In the genomic region with DNA sequence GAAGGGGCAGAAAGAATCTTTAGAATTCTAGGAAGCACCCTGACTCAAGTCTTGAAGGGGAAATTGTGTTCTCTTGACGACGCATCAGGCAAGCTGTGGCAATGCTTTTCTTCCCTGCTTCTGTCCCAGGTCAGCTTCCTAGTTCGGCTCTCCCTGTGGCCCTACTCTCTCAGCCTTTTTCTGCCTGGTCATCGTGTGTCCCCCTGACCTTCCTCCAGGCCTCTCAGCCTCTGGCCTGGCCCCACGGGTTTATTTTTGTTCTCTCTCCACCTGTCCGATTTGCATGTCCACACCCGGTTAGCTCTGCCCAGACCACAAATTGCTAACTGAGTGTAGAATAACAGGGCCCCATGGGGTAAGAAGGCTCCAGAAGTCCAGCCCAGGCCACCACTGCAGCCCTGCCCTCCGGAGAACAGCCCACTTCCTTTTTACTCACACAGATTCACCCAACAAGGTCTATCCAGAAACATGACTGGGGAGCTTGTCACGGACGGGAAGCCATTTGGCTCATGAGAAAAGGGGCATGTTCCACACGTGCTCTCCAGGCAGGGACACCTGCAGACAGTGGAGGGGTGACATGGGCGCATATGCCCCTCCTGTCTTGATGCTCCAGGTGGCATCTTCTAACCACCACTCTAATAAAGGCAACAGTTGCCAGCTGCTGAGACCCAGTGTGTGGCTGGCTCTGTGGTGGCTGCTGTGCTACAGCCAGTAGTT, we compare ENCODE assay signal across 8 cellular contexts. TPM values are rescaled to one million over a fixed set of nuclear protein-coding genes. Genes with fewer than 3 reads are reported as not detected.
DNase-seq lines count a peak whose midpoint lies in the region; ATAC-seq, FAIRE-seq and TF ChIP-seq lines count a peak whose summit lies in the region.

No MANE protein-coding gene starts in this region.

- H3K36me3 Mint-ChIP-seq in neural crest cell (ENCODE audit: low read depth): no peaks in the 10 kb centered on the region

- H3K27ac Mint-ChIP-seq in neural crest cell (ENCODE audit: unreplicated experiment): peak overlapping the region; percentile 24

- no peaks in the 10 kb centered on the region for H3K27me3 ChIP-seq in MG63

- ATAC-seq in GM19023 (IDR thresholded peaks at IDR 0.05; ENCODE audit: unreplicated experiment) (peak; percentile 62), HG02678 (IDR thresholded peaks at IDR 0.05; ENCODE audit: unreplicated experiment) (peak; percentile 71)

- no peak overlapping the region for H3K4me3 Mint-ChIP-seq in neural crest cell

- H3K27me3 Mint-ChIP-seq in neural crest cell (ENCODE audit: low read depth): peaks cover 9% of the 10 kb centered on the region

- H3K4me1 Mint-ChIP-seq in neural crest cell: peaks cover 20% of the 10 kb centered on the region

- H3K9me3 ChIP-seq in MG63: no peaks in the 10 kb centered on the region

- no peak for FAIRE-seq in HTR-8/SVneo (lab: Jason Lieb, UNC)

- no peak for TF ChIP-seq CTCF in neural crest cell (conservative IDR thresholded peaks at IDR 0.05)

- H3K36me3 ChIP-seq in MG63: no peaks in the 10 kb centered on the region

- DNase-seq in NOMO-1 treated with dmso at 0.1 percent for 144 hours (lab: John Stamatoyannopoulos, UW; ENCODE audit: unreplicated experiment) (peak; percentile 56), neural crest cell (ENCODE audit: low read depth, low spot score) (no peak), NCI-H446 treated with DMSO at 0.1 percent for 48 hours (lab: John Stamatoyannopoulos, UW) (no peak), HTR-8/SVneo (ENCODE audit: insufficient read length, low spot score) (no peak), MG63 (no peak)
- DNase-seq in stimulated activated naive CD4-positive, alpha-beta T cell treated with Interleukin-2 at 50 U/mL for 16 hours (lab: John Stamatoyannopoulos, UW): no peak

- no peak overlapping the region for H3K4me3 ChIP-seq in MG63

- H3K9me3 Mint-ChIP-seq in neural crest cell: no peaks in the 10 kb centered on the region

RNA-seq across cellular contexts. Expression of gene KCNN3, which starts 9.8 kb away (rescaled TPM):
- total RNA-seq in neural crest cell: 0.84 and 1.1 TPM in 2 replicates
- total RNA-seq in MG63 (2014; rRNA removed; shearing (Covaris generic); ENCODE audit: low replicate concordance): 1.6 TPM in 1 of 2 replicates, not detected in the other
